ENCODE assay signal across 10 cellular contexts in genomic region chr17:78774456-78774855, GRCh38. TPM values are rescaled to one million over a fixed set of nuclear protein-coding genes. Genes with fewer than 3 reads are reported as not detected.
DNase-seq lines count a peak whose midpoint lies in the region; ATAC-seq and TF ChIP-seq lines count a peak whose summit lies in the region.
"Had no signal": no experiment of that assay in that cellular context is flagged by ENCODE, and none has a peak within 500 bp of the region (broad histone marks: within the 10 kb centered on the region; RNA-seq: fewer than 3 reads in every experiment).

No MANE protein-coding gene starts in this region.

- intact Hi-C loops in sigmoid colon (cut with DNase I) (no loop called here), Calu3 (cut with micrococcal nuclease; ENCODE audit: unreplicated experiment) (no loop called here)

- H3K36me3 Mint-ChIP-seq in Calu3 (ENCODE audit: insufficient read depth, unreplicated experiment): no peaks in the 10 kb centered on the region

- H3K4me2 ChIP-seq in DOHH2 (ENCODE audit: low read length): peak overlapping the region; percentile 96
- peak overlapping the region; percentile 98 for H3K4me2 ChIP-seq in MM.1S (ENCODE audit: low read depth, low read length)

- H2AFZ ChIP-seq in MM.1S (ENCODE audit: low read length): no peak overlapping the region

- WGBS in sigmoid colon, 2 donors: 27 to 89% methylated on average over 2 of the region's 2 CpGs

- no peak overlapping the region for H3K27ac Mint-ChIP-seq in Calu3 (ENCODE audit: unreplicated experiment)

- no peak for TF ChIP-seq EP300 in sigmoid colon (IDR thresholded peaks at IDR 0.05)

- H3K4me3 Mint-ChIP-seq in Calu3 (ENCODE audit: low read depth, unreplicated experiment): no peak overlapping the region

- H3F3A ChIP-seq in DOHH2 (ENCODE audit: control insufficient read depth, insufficient read depth) (peaks cover 14% of the 10 kb centered on the region), MM.1S (ENCODE audit: insufficient read depth, low read length) (peaks cover 57% of the 10 kb centered on the region)

- no peak for ATAC-seq in GM19324 (IDR thresholded peaks at IDR 0.05; ENCODE audit: low FRiP score, unreplicated experiment)

- H3K4me3 ChIP-seq in DOHH2 (ENCODE audit: low read length): peak overlapping the region; percentile 69
- H3K4me3 ChIP-seq in MM.1S (ENCODE audit: low read length): peak overlapping the region; percentile 60
- H3K4me3 ChIP-seq in effector memory CD4-positive, alpha-beta T cell (ENCODE audit: insufficient read depth, low read depth, low read length, poor library complexity, severe bottlenecking): peak overlapping the region; percentile 48
- peak overlapping the region in 1 of 4 donors; percentile 10 for H3K4me3 ChIP-seq in sigmoid colon

- DNase-seq in MM.1S: no peak
- DNase-seq in effector memory CD4-positive, alpha-beta T cell: no peak
- DNase-seq in sigmoid colon: peak; percentile 50
- DNase-seq in hepatic stellate cell (ENCODE audit: low spot score): no peak
- no peak for DNase-seq in Calu3
- DNase-seq in OCI-M2 (lab: John Stamatoyannopoulos, UW; ENCODE audit: unreplicated experiment): no peak
- DNase-seq: DMS79 treated with DMSO at 0.1 percent for 48 hours, foreskin melanocyte had no signal

- TF ChIP-seq CTCF in DOHH2 (IDR thresholded peaks at IDR 0.05; ENCODE audit: low read depth, low read length, poor library complexity, severe bottlenecking) (no peak), MM.1S (IDR thresholded peaks at IDR 0.05; ENCODE audit: low read length) (no peak), sigmoid colon (IDR thresholded peaks at IDR 0.05) (no peak), Calu3 (IDR thresholded peaks at IDR 0.05; ENCODE audit: unreplicated experiment) (no peak)

- no peaks in the 10 kb centered on the region for H3K27me3 ChIP-seq in DOHH2 (ENCODE audit: control insufficient read depth, low read length)
- H3K27me3 ChIP-seq in MM.1S (replicated peaks; ENCODE audit: insufficient read depth, low read length): no peaks in the 10 kb centered on the region
- H3K27me3 ChIP-seq in effector memory CD4-positive, alpha-beta T cell (replicated peaks; ENCODE audit: control insufficient read depth, insufficient read depth, low read length, poor library complexity, severe bottlenecking): no peaks in the 10 kb centered on the region
- no peaks in the 10 kb centered on the region for H3K27me3 ChIP-seq in sigmoid colon

- H3K27ac ChIP-seq in DOHH2 (ENCODE audit: low read depth, low read length): peak overlapping the region; percentile 71; the same call in 1 of the 2 replicates
- peak overlapping the region; percentile 93 for H3K27ac ChIP-seq in MM.1S (ENCODE audit: low read length)
- peak overlapping the region; percentile 95 for H3K27ac ChIP-seq in effector memory CD4-positive, alpha-beta T cell (ENCODE audit: insufficient read depth, low read length, poor library complexity, severe bottlenecking)
- peak overlapping the region; percentile 31 to 59 (median 55) for H3K27ac ChIP-seq in sigmoid colon

- H4K20me1 ChIP-seq in DOHH2 (ENCODE audit: control insufficient read depth, insufficient read depth, low read depth, low read length) (peaks cover 6% of the 10 kb centered on the region; the same call in 1 of the 2 replicates), MM.1S (ENCODE audit: insufficient read depth, low read length) (no peaks in the 10 kb centered on the region)

- no peaks in the 10 kb centered on the region for H3K27me3 Mint-ChIP-seq in Calu3 (ENCODE audit: unreplicated experiment)

- no TSS peak for BruUV-seq in Calu3 (replicated peaks; lab: Mats Ljungman, UMichigan)

- H3K9me3 ChIP-seq in DOHH2 (ENCODE audit: control insufficient read depth, insufficient read depth, low read length) (no peaks in the 10 kb centered on the region), MM.1S (replicated peaks; ENCODE audit: insufficient read depth, low read length) (no peaks in the 10 kb centered on the region), sigmoid colon (no peaks in the 10 kb centered on the region)
- H3K9me3 ChIP-seq in effector memory CD4-positive, alpha-beta T cell (ENCODE audit: control insufficient read depth, low read length): no peaks in the 10 kb centered on the region

- H3K4me1 Mint-ChIP-seq in Calu3 (ENCODE audit: low read depth, unreplicated experiment): peaks cover under 1% of the 10 kb centered on the region

- H3K9me3 Mint-ChIP-seq in Calu3 (ENCODE audit: low read depth, unreplicated experiment): no peaks in the 10 kb centered on the region

- H3K9me2 ChIP-seq in DOHH2 (replicated peaks; ENCODE audit: control insufficient read depth, low read length): no peaks in the 10 kb centered on the region
- H3K9me2 ChIP-seq in MM.1S (replicated peaks; ENCODE audit: insufficient read depth, low read length): no peaks in the 10 kb centered on the region

- no peak for TF ChIP-seq POLR2A in sigmoid colon (IDR thresholded peaks at IDR 0.05)

- H3K79me2 ChIP-seq in DOHH2 (ENCODE audit: control insufficient read depth, low read length) (peaks cover 95% of the 10 kb centered on the region), MM.1S (ENCODE audit: low read length) (peaks cover 97% of the 10 kb centered on the region)

- H3K4me1 ChIP-seq in DOHH2 (ENCODE audit: control insufficient read depth, low read length) (peaks cover 74% of the 10 kb centered on the region), MM.1S (ENCODE audit: low read length) (peaks cover 52% of the 10 kb centered on the region), sigmoid colon (peaks cover 0 to 8% (median 4%) of the 10 kb centered on the region in 4 donors)
- peaks cover 67% of the 10 kb centered on the region for H3K4me1 ChIP-seq in effector memory CD4-positive, alpha-beta T cell (ENCODE audit: control insufficient read depth, insufficient read depth, low read length, poor library complexity, severe bottlenecking)

- H3K9ac ChIP-seq in MM.1S (ENCODE audit: low read length): peak overlapping the region; percentile 81

- H3K36me3 ChIP-seq in DOHH2 (ENCODE audit: control insufficient read depth, low read length) (peaks cover 7% of the 10 kb centered on the region; the same call in 1 of the 2 replicates), MM.1S (replicated peaks; ENCODE audit: insufficient read depth, low read length) (no peaks in the 10 kb centered on the region), sigmoid colon (no peaks in the 10 kb centered on the region)
- H3K36me3 ChIP-seq in effector memory CD4-positive, alpha-beta T cell (ENCODE audit: control insufficient read depth, insufficient read depth, low read length): no peaks in the 10 kb centered on the region

- CTCF ChIA-PET in Calu3 (lab: Charles Lee): no interaction called here

RNA-seq across cellular contexts. Expression of gene CYTH1, which starts 7.6 kb away (rescaled TPM):
- total RNA-seq in sigmoid colon: 10 to 100 TPM; 26.7 to 38.5 (median 35.2) TPM
- 10 to 100 TPM; 56.5 to 83.8 (median 64.3) TPM for polyA plus RNA-seq in sigmoid colon
- total RNA-seq in Calu3 (2022): 30.3 and 40.5 TPM in 2 replicates
